Comparison of ENCODE assay signal across 25 cellular contexts in genomic region chr11:116910378-116910777, GRCh38.
A peak's percentile ranks its signal among the peaks of the same experiment; 100 is the strongest.
DNase-seq lines count a peak whose midpoint lies in the region; ATAC-seq, FAIRE-seq and TF ChIP-seq lines count a peak whose summit lies in the region.
"Had no signal": no experiment of that assay in that cellular context is flagged by ENCODE, and none has a peak within 500 bp of the region (broad histone marks: within the 10 kb centered on the region; RNA-seq: fewer than 3 reads in every experiment).

No MANE protein-coding gene starts in this region.

- H3K27me3 ChIP-seq in K562 (ENCODE audit: control insufficient read depth in 2 of 2, insufficient read depth in 2 of 2, low read length in 2 of 2) (no peaks in the 10 kb centered on the region), stomach smooth muscle (ENCODE audit: control insufficient read depth in 1 of 2, insufficient read depth in 2 of 2, low read length in 2 of 2) (no peaks in the 10 kb centered on the region), uterus (no peaks in the 10 kb centered on the region)
- H3K27me3 ChIP-seq: BLaER1, brain microvascular endothelial cell, transverse colon had no signal

- H3K4me3 ChIP-seq in K562 (no peak overlapping the region), stomach smooth muscle (ENCODE audit: low read length in 2 of 2) (no peak overlapping the region), uterus (no peak overlapping the region)
- H3K4me3 ChIP-seq: BLaER1, coronary artery, transverse colon had no signal

- no peak for TF ChIP-seq EP300 in K562 (IDR thresholded peaks at IDR 0.05; ENCODE audit: low read length)

- no peaks in the 10 kb centered on the region for H3K36me3 Mint-ChIP-seq in activated T-cell treated with anti-CD3 and anti-CD28 coated beads, Interleukin-2, amount 50 U/mL, for 72 hours (ENCODE audit: insufficient read depth in 2 of 2)
- H3K36me3 Mint-ChIP-seq in immature natural killer cell, result peaks cover 0 to 7% (median 3%) of the 10 kb centered on the region in 3 donors
- H3K36me3 Mint-ChIP-seq: IgD-negative memory B cell had no signal

- peak overlapping the region; percentile 10 for H3K27ac Mint-ChIP-seq in activated T-cell treated with anti-CD3 and anti-CD28 coated beads, Interleukin-2, amount 50 U/mL, for 72 hours
- H3K27ac Mint-ChIP-seq in immature natural killer cell, result peak overlapping the region in 4 of 6 donors; percentile 3 to 59 (median 38)

- CTCF ChIA-PET in K562 (lab: Yijun Ruan, JAX; ENCODE audit: low intra/inter-chr PET ratio), result no interaction called here

- no peaks in the 10 kb centered on the region for H3K79me2 ChIP-seq in K562 (ENCODE audit: control insufficient read depth, insufficient read depth, low read length)

- H3K4me1 ChIP-seq in K562 (replicated peaks in 1 of 2; ENCODE audit: control insufficient read depth in 2 of 2, insufficient read depth in 2 of 2, low read length in 2 of 2) (no peaks in the 10 kb centered on the region), stomach smooth muscle (ENCODE audit: control insufficient read depth, insufficient read depth, low read length) (peaks cover 6% of the 10 kb centered on the region), uterus (no peaks in the 10 kb centered on the region)
- H3K4me1 ChIP-seq: BLaER1 had no signal

- no peak overlapping the region for H3K4me2 ChIP-seq in K562 (ENCODE audit: insufficient read depth, low read length)
- H3K4me2 ChIP-seq: BLaER1 had no signal

- intact Hi-C loops in K562 (cut with micrococcal nuclease) (no loop called here), uterus (cut with DNase I; ENCODE audit: low total_unique reads) (no loop called here), left colon (cut with DNase I, micrococcal nuclease) (no loop called here)

- 97% methylated on average over 2 of the region's 2 CpGs for WGBS in K562 (ENCODE audit: insufficient coverage, low coverage, missing lambda C conversion rate)

- H3K9me3 ChIP-seq in K562 (replicated peaks; ENCODE audit: control insufficient read depth, insufficient read depth, low read depth, low read length) (no peaks in the 10 kb centered on the region), stomach smooth muscle (ENCODE audit: control insufficient read depth in 2 of 2, low read length in 2 of 2) (no peaks in the 10 kb centered on the region), uterus (no peaks in the 10 kb centered on the region)
- H3K9me3 ChIP-seq: BLaER1, transverse colon had no signal

- no peak overlapping the region for H3K4me3 Mint-ChIP-seq in activated T-cell treated with anti-CD3 and anti-CD28 coated beads, Interleukin-2, amount 50 U/mL, for 72 hours
- no peak overlapping the region for H3K4me3 Mint-ChIP-seq in immature natural killer cell
- H3K4me3 Mint-ChIP-seq: IgD-negative memory B cell; stimulated activated naive CD8-positive, alpha-beta T cell treated with anti-CD3 and anti-CD28 coated beads, Interleukin-15, amount 100 ng/mL, for 72 hours had no signal

- DNase-seq in activated T-cell treated with anti-CD3 and anti-CD28 coated beads, Interleukin-2, amount 50 U/mL, for 72 hours, result no peak
- no peak for DNase-seq in activated T-cell treated with anti-CD3 and anti-CD28 coated beads for 4 hours
- DNase-seq in K562 (ENCODE audit: extremely low read depth in 1 of 4, low spot score in 3 of 4), result no peak
- DNase-seq in immature natural killer cell, result no peak
- DNase-seq in uterus, result no peak
- no peak for DNase-seq in left colon
- DNase-seq: 8988T; activated CD4-positive, alpha-beta T cell treated with anti-CD3 and anti-CD28 coated beads, Interleukin-2, amount 50 U/mL, for 48 hours; activated CD8-positive, alpha-beta memory T cell treated with anti-CD3 and anti-CD28 coated beads, Interleukin-2, amount 50 U/mL, for 48 hours; activated effector memory CD4-positive, alpha-beta T cell treated with anti-CD3 and anti-CD28 coated beads, Interleukin-2, amount 50 U/mL, for 16 hours; brain microvascular endothelial cell; foreskin fibroblast; left ventricle myocardium superior; MM.1S; NCI-H526 treated with DMSO at 0.1 percent for 48 hours; stimulated activated CD4-positive, alpha-beta T cell treated with anti-CD3 and anti-CD28 coated beads, Interleukin-4, amount 100 ng/mL, for 24 hours; stimulated activated naive CD8-positive, alpha-beta T cell treated with anti-CD3 and anti-CD28 coated beads, Interleukin-15, amount 100 ng/mL, for 72 hours; transverse colon had no signal

- no peak for TF ChIP-seq RAD21 in K562 (CRISPR knock-in tag; conservative IDR thresholded peaks at IDR 0.05 in 1 of 2, IDR thresholded peaks at IDR 0.05 in 1 of 2)

- POLR2A ChIA-PET in K562 (lab: Yijun Ruan, JAX), result no interaction called here

- TF ChIP-seq CTCF in K562 (IDR thresholded peaks at IDR 0.05 in 2 of 3, conservative IDR thresholded peaks at IDR 0.05 in 1 of 3; ENCODE audit: insufficient read depth in 2 of 3, low read depth in 1 of 3, low read length in 3 of 3) (no peak), uterus (IDR thresholded peaks at IDR 0.05) (no peak)

- H3K27ac ChIP-seq in K562 (ENCODE audit: extremely low read depth, low read depth, low read length), result 0 out of 3 replicates have a peak overlapping the region, but pooled peaks have one; percentile 8
- H3K27ac ChIP-seq in stomach smooth muscle (ENCODE audit: low read length), result peak overlapping the region; percentile 49
- no peak overlapping the region for H3K27ac ChIP-seq in uterus
- H3K27ac ChIP-seq: BLaER1, brain microvascular endothelial cell, coronary artery had no signal

- no peak for TF ChIP-seq POLR2A in K562 (conservative IDR thresholded peaks at IDR 0.05)
- TF ChIP-seq POLR2A in uterus (IDR thresholded peaks at IDR 0.05), result no peak

- no peaks in the 10 kb centered on the region for H3K9me1 ChIP-seq in K562 (ENCODE audit: control insufficient read depth, insufficient read depth, low read length)

- H4K20me1 ChIP-seq in K562 (replicated peaks; ENCODE audit: control insufficient read depth, insufficient read depth, low read length), result no peaks in the 10 kb centered on the region
- H4K20me1 ChIP-seq: BLaER1 had no signal

- no peak overlapping the region for H3K9ac ChIP-seq in K562 (ENCODE audit: insufficient read depth in 1 of 2, low read depth in 2 of 2, low read length in 2 of 2)
- no peak overlapping the region for H3K9ac ChIP-seq in stomach smooth muscle (ENCODE audit: low read length in 2 of 2)
- H3K9ac ChIP-seq: BLaER1 had no signal

- no TSS peak for BruUV-seq in K562 (replicated peaks; lab: Mats Ljungman, UMichigan)

- in situ Hi-C loops in K562 (cut with MboI), result no loop called here

- no peak for FAIRE-seq in K562 (lab: Jason Lieb, UNC)

- no peaks in the 10 kb centered on the region for H3K9me3 Mint-ChIP-seq in activated T-cell treated with anti-CD3 and anti-CD28 coated beads, Interleukin-2, amount 50 U/mL, for 72 hours
- H3K9me3 Mint-ChIP-seq in immature natural killer cell, result no peaks in the 10 kb centered on the region
- H3K9me3 Mint-ChIP-seq: IgD-negative memory B cell; stimulated activated naive CD8-positive, alpha-beta T cell treated with anti-CD3 and anti-CD28 coated beads, Interleukin-15, amount 100 ng/mL, for 72 hours had no signal

- no peaks in the 10 kb centered on the region for H3K27me3 Mint-ChIP-seq in activated T-cell treated with anti-CD3 and anti-CD28 coated beads, Interleukin-2, amount 50 U/mL, for 72 hours (ENCODE audit: low read depth)
- H3K27me3 Mint-ChIP-seq in immature natural killer cell (ENCODE audit: low read depth in 3 of 3), result peaks cover 0 to 3% (median 2%) of the 10 kb centered on the region in 3 donors
- H3K27me3 Mint-ChIP-seq: IgD-negative memory B cell; stimulated activated naive CD8-positive, alpha-beta T cell treated with anti-CD3 and anti-CD28 coated beads, Interleukin-15, amount 100 ng/mL, for 72 hours had no signal

- no peak overlapping the region for H2AFZ ChIP-seq in K562 (ENCODE audit: low read depth, low read length)

- ATAC-seq in activated T-cell treated with anti-CD3 and anti-CD28 coated beads, Interleukin-2, amount 50 U/mL, for 72 hours (replicated peaks in 1 of 2), result no peak
- ATAC-seq in K562 (no peak), HG02840 (IDR thresholded peaks at IDR 0.05; ENCODE audit: low FRiP score, unreplicated experiment) (no peak), left colon (no peak)
- ATAC-seq: HCT116; left ventricle myocardium superior; SK-N-SH treated with all-trans-retinoic acid at 6 μM for 48 hours; stimulated activated naive CD8-positive, alpha-beta T cell treated with anti-CD3 and anti-CD28 coated beads, Interleukin-15, amount 100 ng/mL, for 72 hours had no signal

- H3K4me1 Mint-ChIP-seq in activated T-cell treated with anti-CD3 and anti-CD28 coated beads, Interleukin-2, amount 50 U/mL, for 72 hours (ENCODE audit: low read depth), result peaks cover 14% of the 10 kb centered on the region
- peaks cover 23 to 44% of the 10 kb centered on the region in 2 donors for H3K4me1 Mint-ChIP-seq in immature natural killer cell

- H3K36me3 ChIP-seq in K562 (ENCODE audit: control insufficient read depth, insufficient read depth, low read length) (peaks cover 5% of the 10 kb centered on the region; the same call in 2 of the 3 replicates), stomach smooth muscle (ENCODE audit: control insufficient read depth in 2 of 2, insufficient read depth in 2 of 2, low read length in 2 of 2) (no peaks in the 10 kb centered on the region), uterus (no peaks in the 10 kb centered on the region)
- H3K36me3 ChIP-seq: BLaER1, brain microvascular endothelial cell, transverse colon had no signal

TF ChIP-seq in K562, 482 proteins besides CTCF, POLR2A, EP300 and RAD21 (continues in another document):
- TF ChIP-seq HCFC1 (IDR thresholded peaks at IDR 0.05; ENCODE audit: low read depth, low read length) (no peak), ZNF436 (CRISPR knock-in tag; IDR thresholded peaks at IDR 0.05) (no peak), ZNF311 (CRISPR knock-in tag; IDR thresholded peaks at IDR 0.05) (no peak), BHLHE40 (IDR thresholded peaks at IDR 0.05; ENCODE audit: low read length) (no peak), BRD9 (IDR thresholded peaks at IDR 0.05; ENCODE audit: low read depth, partially characterized antibody) (no peak), FOXA1 (IDR thresholded peaks at IDR 0.05; ENCODE audit: borderline replicate concordance) (no peak), VEZF1 (CRISPR knock-in tag; IDR thresholded peaks at IDR 0.05) (no peak), ETV5 (CRISPR knock-in tag; IDR thresholded peaks at IDR 0.05; ENCODE audit: low read depth) (no peak)

Comparison
In these comparisons a context has a peak if more than half of its experiments do, and no peak if none do; other contexts are left out.
1. H3K27ac ChIP-seq: peak in K562 (single experiment) and stomach smooth muscle (single experiment); none in uterus (0 of 2).